8 cellular contexts compared by ENCODE assay signal in genomic region chr20:354298-354977, GRCh38. TPM values are rescaled to one million over a fixed set of nuclear protein-coding genes. Genes with fewer than 3 reads are reported as not detected.
DNase-seq lines count a peak whose midpoint lies in the region; TF ChIP-seq lines count a peak whose summit lies in the region.

No MANE protein-coding gene starts in this region.

- no peak overlapping the region; a peak in 1 of 7 replicates for H3K27ac Mint-ChIP-seq in H9
- no peak overlapping the region for H3K27ac Mint-ChIP-seq in progenitor cell of endocrine pancreas

- no peak overlapping the region for H3K14ac ChIP-seq in H9 (ENCODE audit: insufficient read depth, low read length)

- H3K27me3 ChIP-seq in H9 (ENCODE audit: insufficient read depth, low read length) (no peaks in the 10 kb centered on the region; the same call in 1 of the 2 replicates), SJCRH30 (no peaks in the 10 kb centered on the region), vagina (no peaks in the 10 kb centered on the region)

- no peak overlapping the region for H3K18ac ChIP-seq in H9 (ENCODE audit: insufficient read length, low read depth, low read length)

- H2BK15ac ChIP-seq in H9 (ENCODE audit: low read depth, low read length), result no peak overlapping the region

- H2BK12ac ChIP-seq in H9 (ENCODE audit: insufficient read length, low read depth, low read length), result no peak overlapping the region

- H4K91ac ChIP-seq in H9 (ENCODE audit: insufficient read length, low read depth, low read length), result no peak overlapping the region

- H3K27me3 Mint-ChIP-seq in H9 (ENCODE audit: low read depth), result peaks cover 6% of the 10 kb centered on the region; the same call in 1 of the 2 replicates
- H3K27me3 Mint-ChIP-seq in progenitor cell of endocrine pancreas, result peaks cover 4% of the 10 kb centered on the region

- DNase-seq in ELF-1 (ENCODE audit: low read depth, low spot score) (peak; percentile 84), H9 (peak; percentile 78), NAMALWA (ENCODE audit: low spot score) (peak; percentile 91), SJCRH30 (peak; percentile 67 to 88), head of caudate nucleus (peak; percentile 42 to 90 (median 78)), progenitor cell of endocrine pancreas (ENCODE audit: low spot score, unreplicated experiment) (peak; percentile 68), vagina (ENCODE audit: extremely low spot score in 2 of 2) (no peak)
- peak; percentile 47 to 67 (median 60) for DNase-seq in activated naive CD4-positive, alpha-beta T cell (lab: John Stamatoyannopoulos, UW)

- H3K4me3 ChIP-seq in SJCRH30, result no peak overlapping the region
- H3K4me3 ChIP-seq in vagina, result no peak overlapping the region

- no peak overlapping the region for H2BK120ac ChIP-seq in H9 (ENCODE audit: low read depth, low read length, poor library complexity, severe bottlenecking)

- H3K23ac ChIP-seq in H9 (ENCODE audit: insufficient read length, low read depth, low read length), result no peak overlapping the region

- no peak overlapping the region for H4K8ac ChIP-seq in H9 (replicated peaks; ENCODE audit: insufficient read length, low read depth, low read length)

- H3K9me3 ChIP-seq in H9 (ENCODE audit: control insufficient read depth, low read depth, low read length) (no peaks in the 10 kb centered on the region), SJCRH30 (replicated peaks) (no peaks in the 10 kb centered on the region), vagina (no peaks in the 10 kb centered on the region)

- H4K20me1 ChIP-seq in H9 (ENCODE audit: control insufficient read depth, insufficient read depth, insufficient read length), result no peaks in the 10 kb centered on the region

- no peak overlapping the region for H2AK5ac ChIP-seq in H9 (ENCODE audit: insufficient read length, low read length)

- H3K27ac ChIP-seq in H9 (ENCODE audit: insufficient read length, low read depth, low read length) (no peak overlapping the region), SJCRH30 (no peak overlapping the region), vagina (no peak overlapping the region)

- H4K5ac ChIP-seq in H9 (ENCODE audit: insufficient read length, low read depth, low read length), result no peak overlapping the region

- H3K4me2 ChIP-seq in H9 (ENCODE audit: insufficient read depth, insufficient read length, low read length), result no peak overlapping the region

- no peak overlapping the region for H3K56ac ChIP-seq in H9 (ENCODE audit: insufficient read length, low read depth, low read length)

- no peak overlapping the region for H2BK5ac ChIP-seq in H9 (ENCODE audit: insufficient read length, low read length)

- H3K4me3 Mint-ChIP-seq in H9, result no peak overlapping the region
- H3K4me3 Mint-ChIP-seq in progenitor cell of endocrine pancreas (ENCODE audit: low read depth), result no peak overlapping the region

- TF ChIP-seq CTCF in H9 (conservative IDR thresholded peaks at IDR 0.05) (peak; percentile 98), progenitor cell of endocrine pancreas (IDR thresholded peaks at IDR 0.05; ENCODE audit: unreplicated experiment) (peak; percentile 99), vagina (IDR thresholded peaks at IDR 0.05) (peak; percentile 79 to 92 (median 90))

- H3K4me1 Mint-ChIP-seq in H9 (peaks cover 3 to 12% of the 10 kb centered on the region in 2 experiments; a peak in 3 of 4 replicates), progenitor cell of endocrine pancreas (ENCODE audit: low read depth) (no peaks in the 10 kb centered on the region)

- no peaks in the 10 kb centered on the region for H3K9me3 Mint-ChIP-seq in H9
- no peaks in the 10 kb centered on the region for H3K9me3 Mint-ChIP-seq in progenitor cell of endocrine pancreas (ENCODE audit: low read depth)

- H3K4me1 ChIP-seq in H9 (ENCODE audit: insufficient read depth, low read length) (no peaks in the 10 kb centered on the region; the same call in 1 of the 2 replicates), SJCRH30 (no peaks in the 10 kb centered on the region), vagina (no peaks in the 10 kb centered on the region)

- H3K9ac ChIP-seq in H9 (ENCODE audit: extremely low read depth, insufficient read length, low read length), result no peak overlapping the region

- H3K23me2 ChIP-seq in H9 (ENCODE audit: insufficient read length, low read depth, low read length, poor library complexity, severe bottlenecking), result no peaks in the 10 kb centered on the region

- H3T11ph ChIP-seq in H9 (ENCODE audit: low read length), result no peak overlapping the region

- no CpG with 5 or more reads among the region's 14 CpGs for WGBS in H9 (ENCODE audit: extremely low coverage, insufficient read length, low lambda C conversion rate)

- H2AFZ ChIP-seq in H9 (ENCODE audit: low read length), result no peak overlapping the region

- H2BK20ac ChIP-seq in H9 (ENCODE audit: low read depth, low read length, poor library complexity, severe bottlenecking), result no peak overlapping the region

- H3K36me3 ChIP-seq in SJCRH30 (no peaks in the 10 kb centered on the region), vagina (no peaks in the 10 kb centered on the region)

- no peaks in the 10 kb centered on the region for H3K79me1 ChIP-seq in H9 (ENCODE audit: insufficient read depth, low read depth, low read length, poor library complexity, severe bottlenecking)

- H3K4ac ChIP-seq in H9 (ENCODE audit: low read depth, low read length), result no peak overlapping the region

- no peaks in the 10 kb centered on the region for H3K79me2 ChIP-seq in H9 (ENCODE audit: insufficient read depth, low read length)

- peaks cover 4 to 5% (median 4%) of the 10 kb centered on the region in 3 experiments for H3K36me3 Mint-ChIP-seq in H9 (ENCODE audit: insufficient read depth in 1 of 3, low read depth in 3 of 3)
- peaks cover 2% of the 10 kb centered on the region for H3K36me3 Mint-ChIP-seq in progenitor cell of endocrine pancreas (ENCODE audit: insufficient read depth)

- intact Hi-C loops in head of caudate nucleus (cut with DNase I), result loop anchor here (5.0 to 10.0 kb wide), 3 partner anchors 53 to 290 kb away; partner anchors contain the start of genes RBCK1 and TBC1D20
- intact Hi-C loops in vagina (cut with DNase I), result no loop called here

- no peak for TF ChIP-seq POLR2A in vagina (IDR thresholded peaks at IDR 0.05)

RNA-seq across cellular contexts. Expression of gene NRSN2, which starts 7.5 kb away (rescaled TPM):
- total RNA-seq in H9 (2021), result 18.9 and 22.7 TPM in 2 replicates
- total RNA-seq in SJCRH30 (2014; rRNA removed; shearing (Covaris generic)), result 13.2 and 14.9 TPM in 2 replicates
- total RNA-seq in progenitor cell of endocrine pancreas, result 28.9 and 33.0 TPM in 2 replicates
- 21.6 TPM for total RNA-seq in vagina

RNA-seq across cellular contexts. Expression of gene TRIB3, which starts 26.1 kb away (rescaled TPM):
- 20.0 and 20.8 TPM in 2 replicates for total RNA-seq in H9 (2021)
- 11.3 and 12.4 TPM in 2 replicates for total RNA-seq in SJCRH30 (2014; rRNA removed; shearing (Covaris generic))
- total RNA-seq in progenitor cell of endocrine pancreas, result 5.2 and 7.8 TPM in 2 replicates
- 15.7 TPM for total RNA-seq in vagina

RNA-seq across cellular contexts. Expression of gene SOX12, which starts 29.1 kb away (rescaled TPM):
- total RNA-seq in H9 (2021) (54.4 and 55.1 TPM in 2 replicates), progenitor cell of endocrine pancreas (54.8 and 59.0 TPM in 2 replicates), vagina (4.4 TPM)
- 12.7 TPM in 2 replicates for total RNA-seq in SJCRH30 (2014; rRNA removed; shearing (Covaris generic))

RNA-seq across cellular contexts. Expression of gene RBCK1, which starts 53.7 kb away (rescaled TPM):
- total RNA-seq in H9 (2021) (46.8 and 50.8 TPM in 2 replicates), progenitor cell of endocrine pancreas (92.7 and 108 TPM in 2 replicates), vagina (67.0 TPM)
- 26.1 and 28.5 TPM in 2 replicates for total RNA-seq in SJCRH30 (2014; rRNA removed; shearing (Covaris generic))

RNA-seq across cellular contexts. Expression of gene ZCCHC3, which starts 57.1 kb away (rescaled TPM):
- total RNA-seq in H9 (2021) (41.3 and 43.3 TPM in 2 replicates), progenitor cell of endocrine pancreas (30.5 and 31.2 TPM in 2 replicates), vagina (13.8 TPM)
- total RNA-seq in SJCRH30 (2014; rRNA removed; shearing (Covaris generic)), result 44.8 and 46.5 TPM in 2 replicates

Comparison
In these comparisons a context has a peak if more than half of its experiments do, and no peak if none do; other contexts are left out.
1. DNase-seq: peak in ELF-1 (single experiment), H9 (single experiment), NAMALWA (single experiment), SJCRH30 (2 of 2), activated naive CD4-positive, alpha-beta T cell (4 of 4), head of caudate nucleus (42 of 42) and progenitor cell of endocrine pancreas (single experiment); none in vagina (0 of 2).
2. Peak in every context shown above with its lines, with median percentiles within 50 percentile points of each other: CTCF ChIP-seq.